ENCODE assay signal across 24 cellular contexts in the genomic region with DNA sequence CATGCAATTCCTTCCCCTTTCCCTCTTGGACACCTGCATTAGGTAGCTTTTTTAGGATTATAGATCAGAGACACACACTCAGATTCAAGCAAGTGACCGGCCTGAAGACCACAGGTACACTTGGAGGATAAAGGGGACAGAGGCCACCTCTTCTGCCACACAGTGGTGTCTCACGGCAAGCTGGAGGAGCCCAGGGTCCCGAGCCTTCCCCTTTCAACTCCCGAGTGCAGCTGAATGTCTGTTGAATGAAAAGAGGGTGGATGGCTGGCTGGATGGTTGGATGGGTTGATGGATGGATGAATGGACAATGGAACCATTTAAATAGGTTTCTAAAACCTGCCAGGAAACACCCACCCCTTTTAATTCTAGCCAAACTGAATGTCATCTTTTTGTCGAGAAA. TPM values are rescaled to one million over a fixed set of nuclear protein-coding genes. Genes with fewer than 3 reads are reported as not detected.
DNase-seq lines count a peak whose midpoint lies in the region; ATAC-seq and TF ChIP-seq lines count a peak whose summit lies in the region.
"Had no signal": no experiment of that assay in that cellular context is flagged by ENCODE, and none has a peak within 500 bp of the region (broad histone marks: within the 10 kb centered on the region; RNA-seq: fewer than 3 reads in every experiment).

No MANE protein-coding gene starts in this region.

- peak; percentile 14 for DNase-seq in left cardiac atrium
- no peak for DNase-seq in Right ventricle myocardium superior
- no peak for DNase-seq in esophagus squamous epithelium (lab: John Stamatoyannopoulos, UW)
- DNase-seq in sciatic nerve (ENCODE audit: low spot score): peak; percentile 47
- no peak for DNase-seq in NCI-H187 treated with DMSO at 0.1 percent for 48 hours (lab: John Stamatoyannopoulos, UW)
- DNase-seq in hippocampal formation (lab: John Stamatoyannopoulos, UW): no peak
- DNase-seq in hypothalamus (lab: John Stamatoyannopoulos, UW): no peak
- DNase-seq: activated CD4-positive, alpha-beta T cell treated with anti-CD3 and anti-CD28 coated beads for 4 hours; activated naive CD4-positive, alpha-beta T cell; activated T-cell treated with anti-CD3 and anti-CD28 coated beads, Interleukin-2, amount 50 U/mL, for 1 hour; brain microvascular endothelial cell; effector memory CD8-positive, alpha-beta T cell; immature natural killer cell; left lung; natural killer cell; retina; stimulated activated CD4-positive, alpha-beta T cell treated with anti-CD3 and anti-CD28 coated beads, Interleukin-4, amount 100 ng/mL, for 4 hours; T-helper 9 cell had no signal

- TF ChIP-seq CTCF in esophagus squamous epithelium (IDR thresholded peaks at IDR 0.05): no peak

- ATAC-seq in left cardiac atrium (no peak), Right ventricle myocardium superior (ENCODE audit: poor library complexity) (no peak), sciatic nerve (no peak), GM19463 (IDR thresholded peaks at IDR 0.05; ENCODE audit: unreplicated experiment) (no peak)
- ATAC-seq: effector memory CD8-positive, alpha-beta T cell; natural killer cell; stimulated activated memory B cell treated with anti-CD40 and anti-IgM and Interleukin-4, amounts not matched to agents 10 μg/mL and 1 μg/mL and 100 μg/mL, for 72 hours had no signal

- peak overlapping the region; percentile 83 to 88 (median 86) for H3K27ac ChIP-seq in esophagus squamous epithelium
- H3K27ac ChIP-seq: brain microvascular endothelial cell, foreskin keratinocyte, left lung, VCaP had no signal

- H3K27me3 ChIP-seq in esophagus squamous epithelium: no peaks in the 10 kb centered on the region
- H3K27me3 ChIP-seq: adrenal gland, brain microvascular endothelial cell, foreskin keratinocyte, hepatocyte, left lung had no signal

- no peak for TF ChIP-seq POLR2A in esophagus squamous epithelium (IDR thresholded peaks at IDR 0.05)

- peaks cover 15 to 67% (median 40%) of the 10 kb centered on the region in 3 donors for H3K4me1 ChIP-seq in esophagus squamous epithelium

- 65 to 75% methylated on average over 5 of the region's 5 CpGs for WGBS in esophagus squamous epithelium, 2 donors

- no peaks in the 10 kb centered on the region for H3K9me3 ChIP-seq in esophagus squamous epithelium
- H3K9me3 ChIP-seq: adrenal gland had no signal

- no peaks in the 10 kb centered on the region for H3K36me3 ChIP-seq in esophagus squamous epithelium
- H3K36me3 ChIP-seq: adrenal gland, brain microvascular endothelial cell, left lung had no signal

- no peak overlapping the region for H3K4me3 ChIP-seq in esophagus squamous epithelium
- H3K4me3 ChIP-seq: adrenal gland, hepatocyte, left lung had no signal

- intact Hi-C loops in left cardiac atrium (cut with DNase I) (no loop called here), Right ventricle myocardium superior (cut with DNase I) (no loop called here), esophagus squamous epithelium (cut with DNase I) (no loop called here), sciatic nerve (cut with DNase I) (no loop called here)

RNA-seq across cellular contexts. Expression of gene ZMIZ1, which starts 49.3 kb away (rescaled TPM):
- 10 to 100 TPM; 51.4 to 58.0 TPM for total RNA-seq in left cardiac atrium
- 44.8 TPM for total RNA-seq in Right ventricle myocardium superior
- 10 to 100 TPM; 28.2 to 79.5 (median 40.4) TPM for total RNA-seq in esophagus squamous epithelium
- total RNA-seq in sciatic nerve: 96.7 TPM

Comparison
In these comparisons a context has a peak if more than half of its experiments do, and no peak if none do; other contexts are left out.
1. DNase-seq: peak in left cardiac atrium (single experiment) and sciatic nerve (single experiment); none in Right ventricle myocardium superior (single experiment), esophagus squamous epithelium (single experiment), NCI-H187 treated with DMSO at 0.1 percent for 48 hours (single experiment), hippocampal formation (0 of 2) and hypothalamus (0 of 51).